Comparison of ENCODE assay signal across 1 cellular context in the genomic region with DNA sequence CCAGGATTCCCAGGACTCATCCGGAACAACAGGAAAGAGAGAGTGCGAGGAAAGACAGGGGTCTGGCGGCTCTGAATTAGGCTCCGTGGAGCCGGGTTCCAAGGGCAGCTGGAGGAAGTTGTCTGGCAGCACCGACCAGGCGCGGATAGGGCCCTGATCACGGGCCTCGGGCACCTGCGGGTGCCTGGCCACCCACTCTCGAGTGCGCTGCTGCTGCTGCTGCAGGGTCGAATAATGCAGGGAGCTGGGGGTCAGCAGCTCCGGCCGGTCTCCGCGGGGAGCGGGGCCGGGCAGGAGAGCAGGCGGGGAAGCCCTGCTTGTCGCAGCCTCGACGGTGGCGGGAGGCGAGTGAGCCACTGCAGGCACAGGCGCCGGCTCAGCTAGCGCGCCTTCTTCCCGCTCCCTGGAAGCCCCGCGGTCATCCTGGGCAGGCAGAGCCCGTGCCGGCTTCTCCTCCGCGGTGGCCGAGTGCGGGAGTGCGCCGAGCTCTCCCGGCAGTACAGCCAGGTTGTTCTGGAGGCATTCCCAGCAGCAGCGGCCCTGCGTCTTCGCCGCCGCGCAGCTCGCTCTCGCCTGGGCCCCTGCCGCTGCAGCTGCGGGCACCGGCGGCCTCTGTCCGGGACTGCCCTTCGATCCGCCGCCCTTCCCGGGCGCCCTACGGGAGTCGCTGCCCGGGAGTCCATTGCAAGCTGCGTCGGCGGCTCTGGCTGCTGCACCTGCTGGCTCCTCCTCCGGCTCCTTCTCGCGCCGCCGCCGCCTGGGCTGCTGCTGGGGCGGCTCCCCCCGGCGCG.
TF ChIP-seq lines count a peak whose summit lies in the region.

No MANE protein-coding gene starts in this region.

TF ChIP-seq in HCT116, 20 proteins besides CTCF, POLR2A, EP300 and RAD21 (continued from another document):
- TF ChIP-seq, protein P1, sequence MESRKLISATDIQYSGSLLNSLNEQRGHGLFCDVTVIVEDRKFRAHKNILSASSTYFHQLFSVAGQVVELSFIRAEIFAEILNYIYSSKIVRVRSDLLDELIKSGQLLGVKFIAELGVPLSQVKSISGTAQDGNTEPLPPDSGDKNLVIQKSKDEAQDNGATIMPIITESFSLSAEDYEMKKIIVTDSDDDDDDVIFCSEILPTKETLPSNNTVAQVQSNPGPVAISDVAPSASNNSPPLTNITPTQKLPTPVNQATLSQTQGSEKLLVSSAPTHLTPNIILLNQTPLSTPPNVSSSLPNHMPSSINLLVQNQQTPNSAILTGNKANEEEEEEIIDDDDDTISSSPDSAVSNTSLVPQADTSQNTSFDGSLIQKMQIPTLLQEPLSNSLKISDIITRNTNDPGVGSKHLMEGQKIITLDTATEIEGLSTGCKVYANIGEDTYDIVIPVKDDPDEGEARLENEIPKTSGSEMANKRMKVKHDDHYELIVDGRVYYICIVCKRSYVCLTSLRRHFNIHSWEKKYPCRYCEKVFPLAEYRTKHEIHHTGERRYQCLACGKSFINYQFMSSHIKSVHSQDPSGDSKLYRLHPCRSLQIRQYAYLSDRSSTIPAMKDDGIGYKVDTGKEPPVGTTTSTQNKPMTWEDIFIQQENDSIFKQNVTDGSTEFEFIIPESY (IDR thresholded peaks at IDR 0.05; ENCODE audit: extremely low read depth, insufficient replicate concordance, low read length), result no peak
- TF ChIP-seq POLR2AphosphoS5 (IDR thresholded peaks at IDR 0.05; ENCODE audit: low read depth, low read length) (no peak), EZH2 (IDR thresholded peaks at IDR 0.05) (no peak), SIN3A (IDR thresholded peaks at IDR 0.05; ENCODE audit: low read depth) (no peak)
- TF ChIP-seq, protein P2, sequence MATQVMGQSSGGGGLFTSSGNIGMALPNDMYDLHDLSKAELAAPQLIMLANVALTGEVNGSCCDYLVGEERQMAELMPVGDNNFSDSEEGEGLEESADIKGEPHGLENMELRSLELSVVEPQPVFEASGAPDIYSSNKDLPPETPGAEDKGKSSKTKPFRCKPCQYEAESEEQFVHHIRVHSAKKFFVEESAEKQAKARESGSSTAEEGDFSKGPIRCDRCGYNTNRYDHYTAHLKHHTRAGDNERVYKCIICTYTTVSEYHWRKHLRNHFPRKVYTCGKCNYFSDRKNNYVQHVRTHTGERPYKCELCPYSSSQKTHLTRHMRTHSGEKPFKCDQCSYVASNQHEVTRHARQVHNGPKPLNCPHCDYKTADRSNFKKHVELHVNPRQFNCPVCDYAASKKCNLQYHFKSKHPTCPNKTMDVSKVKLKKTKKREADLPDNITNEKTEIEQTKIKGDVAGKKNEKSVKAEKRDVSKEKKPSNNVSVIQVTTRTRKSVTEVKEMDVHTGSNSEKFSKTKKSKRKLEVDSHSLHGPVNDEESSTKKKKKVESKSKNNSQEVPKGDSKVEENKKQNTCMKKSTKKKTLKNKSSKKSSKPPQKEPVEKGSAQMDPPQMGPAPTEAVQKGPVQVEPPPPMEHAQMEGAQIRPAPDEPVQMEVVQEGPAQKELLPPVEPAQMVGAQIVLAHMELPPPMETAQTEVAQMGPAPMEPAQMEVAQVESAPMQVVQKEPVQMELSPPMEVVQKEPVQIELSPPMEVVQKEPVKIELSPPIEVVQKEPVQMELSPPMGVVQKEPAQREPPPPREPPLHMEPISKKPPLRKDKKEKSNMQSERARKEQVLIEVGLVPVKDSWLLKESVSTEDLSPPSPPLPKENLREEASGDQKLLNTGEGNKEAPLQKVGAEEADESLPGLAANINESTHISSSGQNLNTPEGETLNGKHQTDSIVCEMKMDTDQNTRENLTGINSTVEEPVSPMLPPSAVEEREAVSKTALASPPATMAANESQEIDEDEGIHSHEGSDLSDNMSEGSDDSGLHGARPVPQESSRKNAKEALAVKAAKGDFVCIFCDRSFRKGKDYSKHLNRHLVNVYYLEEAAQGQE (IDR thresholded peaks at IDR 0.05; ENCODE audit: low read depth), result no peak
